In the genomic region with DNA sequence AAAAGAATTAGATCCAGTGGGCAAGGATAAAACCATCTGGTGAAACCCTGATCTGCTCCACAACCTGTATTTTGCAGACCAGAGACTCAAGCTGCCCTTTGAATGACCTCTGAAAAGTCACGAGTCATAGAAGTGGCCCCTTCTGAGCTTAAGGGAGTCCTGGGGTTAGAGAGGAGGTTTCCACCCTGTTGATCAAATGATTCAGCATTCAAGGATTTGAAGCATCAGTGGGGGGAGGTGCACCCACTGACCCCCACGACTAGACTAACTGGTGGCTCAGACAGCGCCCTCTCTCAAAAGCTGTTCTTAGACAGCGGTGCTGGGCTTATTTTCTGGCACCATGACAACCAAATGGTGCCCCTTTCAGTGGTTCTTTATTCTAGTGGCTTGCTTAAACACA, we compare ENCODE assay signal across 1 cellular context.
TF ChIP-seq lines count a peak whose summit lies in the region.

No MANE protein-coding gene starts in this region.

TF ChIP-seq in GM23338, 12 proteins besides CTCF, POLR2A, EP300 and RAD21:
- TF ChIP-seq, protein P1, sequence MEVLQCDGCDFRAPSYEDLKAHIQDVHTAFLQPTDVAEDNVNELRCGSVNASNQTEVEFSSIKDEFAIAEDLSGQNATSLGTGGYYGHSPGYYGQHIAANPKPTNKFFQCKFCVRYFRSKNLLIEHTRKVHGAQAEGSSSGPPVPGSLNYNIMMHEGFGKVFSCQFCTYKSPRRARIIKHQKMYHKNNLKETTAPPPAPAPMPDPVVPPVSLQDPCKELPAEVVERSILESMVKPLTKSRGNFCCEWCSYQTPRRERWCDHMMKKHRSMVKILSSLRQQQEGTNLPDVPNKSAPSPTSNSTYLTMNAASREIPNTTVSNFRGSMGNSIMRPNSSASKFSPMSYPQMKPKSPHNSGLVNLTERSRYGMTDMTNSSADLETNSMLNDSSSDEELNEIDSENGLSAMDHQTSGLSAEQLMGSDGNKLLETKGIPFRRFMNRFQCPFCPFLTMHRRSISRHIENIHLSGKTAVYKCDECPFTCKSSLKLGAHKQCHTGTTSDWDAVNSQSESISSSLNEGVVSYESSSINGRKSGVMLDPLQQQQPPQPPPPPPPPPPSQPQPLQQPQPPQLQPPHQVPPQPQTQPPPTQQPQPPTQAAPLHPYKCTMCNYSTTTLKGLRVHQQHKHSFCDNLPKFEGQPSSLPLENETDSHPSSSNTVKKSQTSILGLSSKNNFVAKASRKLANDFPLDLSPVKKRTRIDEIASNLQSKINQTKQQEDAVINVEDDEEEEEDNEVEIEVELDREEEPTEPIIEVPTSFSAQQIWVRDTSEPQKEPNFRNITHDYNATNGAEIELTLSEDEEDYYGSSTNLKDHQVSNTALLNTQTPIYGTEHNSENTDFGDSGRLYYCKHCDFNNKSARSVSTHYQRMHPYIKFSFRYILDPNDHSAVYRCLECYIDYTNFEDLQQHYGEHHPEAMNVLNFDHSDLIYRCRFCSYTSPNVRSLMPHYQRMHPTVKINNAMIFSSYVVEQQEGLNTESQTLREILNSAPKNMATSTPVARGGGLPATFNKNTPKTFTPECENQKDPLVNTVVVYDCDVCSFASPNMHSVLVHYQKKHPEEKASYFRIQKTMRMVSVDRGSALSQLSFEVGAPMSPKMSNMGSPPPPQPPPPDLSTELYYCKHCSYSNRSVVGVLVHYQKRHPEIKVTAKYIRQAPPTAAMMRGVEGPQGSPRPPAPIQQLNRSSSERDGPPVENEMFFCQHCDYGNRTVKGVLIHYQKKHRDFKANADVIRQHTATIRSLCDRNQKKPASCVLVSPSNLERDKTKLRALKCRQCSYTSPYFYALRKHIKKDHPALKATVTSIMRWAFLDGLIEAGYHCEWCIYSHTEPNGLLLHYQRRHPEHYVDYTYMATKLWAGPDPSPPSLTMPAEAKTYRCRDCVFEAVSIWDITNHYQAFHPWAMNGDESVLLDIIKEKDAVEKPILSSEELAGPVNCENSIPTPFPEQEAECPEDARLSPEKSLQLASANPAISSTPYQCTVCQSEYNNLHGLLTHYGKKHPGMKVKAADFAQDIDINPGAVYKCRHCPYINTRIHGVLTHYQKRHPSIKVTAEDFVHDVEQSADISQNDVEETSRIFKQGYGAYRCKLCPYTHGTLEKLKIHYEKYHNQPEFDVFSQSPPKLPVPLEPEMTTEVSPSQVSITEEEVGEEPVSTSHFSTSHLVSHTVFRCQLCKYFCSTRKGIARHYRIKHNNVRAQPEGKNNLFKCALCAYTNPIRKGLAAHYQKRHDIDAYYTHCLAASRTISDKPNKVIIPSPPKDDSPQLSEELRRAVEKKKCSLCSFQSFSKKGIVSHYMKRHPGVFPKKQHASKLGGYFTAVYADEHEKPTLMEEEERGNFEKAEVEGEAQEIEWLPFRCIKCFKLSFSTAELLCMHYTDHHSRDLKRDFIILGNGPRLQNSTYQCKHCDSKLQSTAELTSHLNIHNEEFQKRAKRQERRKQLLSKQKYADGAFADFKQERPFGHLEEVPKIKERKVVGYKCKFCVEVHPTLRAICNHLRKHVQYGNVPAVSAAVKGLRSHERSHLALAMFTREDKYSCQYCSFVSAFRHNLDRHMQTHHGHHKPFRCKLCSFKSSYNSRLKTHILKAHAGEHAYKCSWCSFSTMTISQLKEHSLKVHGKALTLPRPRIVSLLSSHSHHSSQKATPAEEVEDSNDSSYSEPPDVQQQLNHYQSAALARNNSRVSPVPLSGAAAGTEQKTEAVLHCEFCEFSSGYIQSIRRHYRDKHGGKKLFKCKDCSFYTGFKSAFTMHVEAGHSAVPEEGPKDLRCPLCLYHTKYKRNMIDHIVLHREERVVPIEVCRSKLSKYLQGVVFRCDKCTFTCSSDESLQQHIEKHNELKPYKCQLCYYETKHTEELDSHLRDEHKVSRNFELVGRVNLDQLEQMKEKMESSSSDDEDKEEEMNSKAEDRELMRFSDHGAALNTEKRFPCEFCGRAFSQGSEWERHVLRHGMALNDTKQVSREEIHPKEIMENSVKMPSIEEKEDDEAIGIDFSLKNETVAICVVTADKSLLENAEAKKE (CRISPR knock-in tag; IDR thresholded peaks at IDR 0.05), result no peak
- TF ChIP-seq ZNF114 (CRISPR knock-in tag; IDR thresholded peaks at IDR 0.05) (no peak), STAT1 (IDR thresholded peaks at IDR 0.05; ENCODE audit: unreplicated experiment) (no peak)
TF ChIP-seq in GM23338: peak in this region for 0.
